1 cellular context compared by ENCODE assay signal in genomic region chr1:85585845-85586244, GRCh38.
TF ChIP-seq lines count a peak whose summit lies in the region.

No MANE protein-coding gene starts in this region.

TF ChIP-seq in SK-N-SH, 30 proteins besides CTCF, POLR2A, EP300 and RAD21 (continued from another document):
- TF ChIP-seq USF2 (IDR thresholded peaks at IDR 0.05; ENCODE audit: borderline replicate concordance, low read depth, low read length) (no peak), JUND (IDR thresholded peaks at IDR 0.05) (no peak), GATA2 (CRISPR knock-in tag; IDR thresholded peaks at IDR 0.05) (no peak), SMC3 (IDR thresholded peaks at IDR 0.05; ENCODE audit: low read depth, low read length) (no peak)
